Comparison of ENCODE assay signal across 8 cellular contexts in the genomic region with DNA sequence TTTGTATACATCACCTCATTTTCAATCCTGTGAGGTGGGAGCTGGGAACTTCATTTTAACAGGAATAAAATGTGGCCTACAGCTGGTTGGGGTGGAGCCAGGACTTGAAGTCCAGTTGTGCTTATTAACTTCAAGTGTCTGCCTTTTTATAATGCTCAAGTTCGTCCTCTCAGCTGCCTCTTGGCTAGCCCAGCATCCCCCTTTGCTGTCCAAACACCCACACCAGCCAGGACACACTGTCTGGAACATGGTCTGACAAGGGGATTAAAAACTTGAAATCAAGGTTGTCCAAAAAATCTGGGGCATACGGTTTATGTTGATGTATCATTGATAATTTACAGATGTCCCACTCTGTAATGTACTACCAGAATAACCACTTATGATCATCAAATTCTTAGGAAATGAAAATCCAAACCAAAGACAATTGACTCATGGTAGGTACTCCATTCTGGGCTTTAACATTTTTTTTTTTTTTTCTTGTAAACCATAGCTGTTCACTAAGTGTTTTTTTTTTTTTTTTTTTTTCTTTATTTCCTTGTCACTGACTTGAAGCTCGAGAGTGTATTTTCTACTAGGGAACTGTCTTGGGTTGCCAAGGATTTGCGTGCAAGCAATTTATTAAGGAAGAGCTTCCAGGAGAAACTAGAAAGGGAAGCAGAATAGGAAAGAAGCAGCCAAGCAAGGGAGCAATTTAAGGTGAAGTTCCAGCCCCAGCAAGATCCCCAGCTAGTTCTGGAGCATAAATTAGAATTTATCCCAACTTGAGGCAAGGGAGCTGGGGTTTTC.
DNase-seq lines count a peak whose midpoint lies in the region; ATAC-seq, FAIRE-seq and TF ChIP-seq lines count a peak whose summit lies in the region.

No MANE protein-coding gene starts in this region.

- H3K56ac ChIP-seq in H1 (replicated peaks; ENCODE audit: insufficient read length, low read depth, low read length): no peak overlapping the region

- no peak for TF ChIP-seq EP300 in H1 (IDR thresholded peaks at IDR 0.05; ENCODE audit: borderline replicate concordance in 1 of 2, low read depth in 2 of 2, low read length in 2 of 2)

- H3K4me3 Mint-ChIP-seq in naive thymus-derived CD8-positive, alpha-beta T cell: peak overlapping the region; percentile 77 to 90 (median 86)

- intact Hi-C loops in PC-3 (cut with micrococcal nuclease): no loop called here

- peak overlapping the region; percentile 73 for H2BK120ac ChIP-seq in H1 (replicated peaks; ENCODE audit: low read depth, low read length)

- H3K27ac Mint-ChIP-seq in naive thymus-derived CD8-positive, alpha-beta T cell: peak overlapping the region; percentile 79 to 97 (median 94)

- no peak overlapping the region for H4K8ac ChIP-seq in H1 (ENCODE audit: extremely low read depth, insufficient read depth, low read length)

- no peaks in the 10 kb centered on the region for H3F3A ChIP-seq in PC-3 (ENCODE audit: low read length, unreplicated experiment)

- H3K79me2 ChIP-seq in PC-3 (ENCODE audit: low read length) (no peaks in the 10 kb centered on the region), H1 (ENCODE audit: control insufficient read depth in 1 of 2, insufficient read depth in 2 of 2, low read length in 2 of 2) (no peaks in the 10 kb centered on the region)

- TF ChIP-seq RAD21 in H1 (IDR thresholded peaks at IDR 0.05 in 1 of 2, conservative IDR thresholded peaks at IDR 0.05 in 1 of 2; ENCODE audit: low read depth in 2 of 2, low read length in 2 of 2): no peak

- TF ChIP-seq POLR2A in H1 (IDR thresholded peaks at IDR 0.05; ENCODE audit: control extremely low read depth in 1 of 2, low read depth in 2 of 2, low read length in 2 of 2): no peak

- CTCF ChIA-PET in PC-3 (lab: Charles Lee) (no interaction called here), H1 (lab: Charles Lee; ENCODE audit: partially characterized antibody) (interaction anchor here (0.7 to 1.6 kb wide), 4 partner anchors 18 to 127 kb away, joined by 3 to 4 read pairs (median 3); no protein-coding TSS in a partner anchor)

- no peak overlapping the region for H2BK12ac ChIP-seq in H1 (ENCODE audit: low read depth, low read length)

- no peak overlapping the region for H2AK5ac ChIP-seq in H1 (ENCODE audit: low read depth, low read length)

- peak; percentile 18; the same call in 1 of the 2 replicates for ATAC-seq in PC-3
- ATAC-seq in naive thymus-derived CD8-positive, alpha-beta T cell: peak in 1 of 2 donors; percentile 1
- ATAC-seq in GM19351 (IDR thresholded peaks at IDR 0.05; ENCODE audit: unreplicated experiment): no peak

- POLR2A ChIA-PET in PC-3 (lab: Charles Lee; ENCODE audit: unreplicated experiment) (no interaction called here), H1 (lab: Charles Lee; ENCODE audit: partially characterized antibody) (interaction anchor here (0.7 to 1.0 kb wide), 2 partner anchors 29 to 218 kb away, joined by 3 read pairs; no protein-coding TSS in a partner anchor)
- POLR2A ChIA-PET in naive thymus-derived CD8-positive, alpha-beta T cell (lab: Charles Lee): interaction anchor here (0.6 to 4.9 kb wide), 7 partner anchors 12 to 116 kb away, joined by 3 to 48 read pairs (median 5); no protein-coding TSS in a partner anchor

- no peaks in the 10 kb centered on the region for H3K27me3 Mint-ChIP-seq in naive thymus-derived CD8-positive, alpha-beta T cell

- peak overlapping the region; percentile 99 for H2BK20ac ChIP-seq in H1 (ENCODE audit: low read length)

- no peaks in the 10 kb centered on the region for H3K9me2 ChIP-seq in PC-3 (replicated peaks; ENCODE audit: low read length)

- no peak overlapping the region for H3K23ac ChIP-seq in H1 (ENCODE audit: insufficient read length)

- peak overlapping the region; percentile 61 for H3K9ac ChIP-seq in PC-3 (ENCODE audit: low read length)
- H3K9ac ChIP-seq in H1 (replicated peaks in 1 of 4; ENCODE audit: extremely low read depth in 1 of 4, low read depth in 3 of 4, low read length in 3 of 4): 0 out of 7 replicates have a peak overlapping the region, but pooled peaks of 1 of the 4 experiments have one; percentile 6

- no peak for FAIRE-seq in H1 (lab: Jason Lieb, UNC)

- H3K79me1 ChIP-seq in H1 (ENCODE audit: low read depth, low read length): no peaks in the 10 kb centered on the region

- H3K9me3 ChIP-seq in PC-3 (ENCODE audit: low read length) (no peaks in the 10 kb centered on the region), H1 (ENCODE audit: insufficient read depth in 2 of 2, low read depth in 1 of 2, low read length in 1 of 2) (peaks cover 0 to 13% of the 10 kb centered on the region in 2 experiments; a peak in 2 of 4 replicates)

- H3K36me3 ChIP-seq in PC-3 (ENCODE audit: low read depth, low read length) (no peaks in the 10 kb centered on the region), H1 (ENCODE audit: control insufficient read depth in 2 of 4, insufficient read depth in 4 of 4, low read length in 3 of 4) (no peaks in the 10 kb centered on the region)

- peak overlapping the region; percentile 9; the same call in 1 of the 2 replicates for H2BK5ac ChIP-seq in H1 (ENCODE audit: low read depth, low read length)

- TF ChIP-seq CTCF in PC-3 (conservative IDR thresholded peaks at IDR 0.05; ENCODE audit: low read depth, low read length) (no peak), H1 (IDR thresholded peaks at IDR 0.05; ENCODE audit: control extremely low read depth in 1 of 3, insufficient read depth in 1 of 3, low read depth in 1 of 3, low read length in 3 of 3) (no peak)

- DNase-seq in GM04504 (ENCODE audit: low read depth) (peak; percentile 58), PC-3 (no peak), H1 (ENCODE audit: low read depth in 1 of 2, low spot score in 2 of 2) (no peak), SW 1271 (lab: John Stamatoyannopoulos, UW) (no peak), 8988T (no peak), NOMO-1 (lab: John Stamatoyannopoulos, UW; ENCODE audit: unreplicated experiment in 2 of 2) (no peak)
- DNase-seq in naive thymus-derived CD8-positive, alpha-beta T cell: no peak

- no peaks in the 10 kb centered on the region for H3K27me3 ChIP-seq in PC-3 (ENCODE audit: low read length)
- H3K27me3 ChIP-seq in H1 (replicated peaks in 1 of 4; ENCODE audit: control insufficient read depth in 3 of 4, extremely low read depth in 1 of 4, insufficient read depth in 3 of 4, low read length in 3 of 4): peaks cover 1 to 14% (median 13%) of the 10 kb centered on the region in 4 experiments

- H3K23me2 ChIP-seq in H1 (ENCODE audit: low read depth, low read length): peaks cover 7% of the 10 kb centered on the region; the same call in 1 of the 2 replicates

- H3K4me1 ChIP-seq in PC-3 (ENCODE audit: insufficient read depth, low read length) (peaks cover 7% of the 10 kb centered on the region), H1 (replicated peaks in 1 of 4; ENCODE audit: control insufficient read depth in 3 of 4, insufficient read depth in 4 of 4, low read length in 3 of 4) (peaks cover 3 to 11% (median 5%) of the 10 kb centered on the region in 4 experiments; a peak in 3 of 7 replicates)

- TSS peak; percentile 58 for BruUV-seq in PC-3 (replicated peaks; lab: Mats Ljungman, UMichigan)

- H3K4ac ChIP-seq in H1 (replicated peaks; ENCODE audit: insufficient read length, low read depth, low read length): peak overlapping the region; percentile 90

- peak overlapping the region; percentile 93; the same call in 1 of the 2 replicates for H2BK15ac ChIP-seq in H1 (ENCODE audit: low read length)

- H3K27ac ChIP-seq in PC-3 (ENCODE audit: low read length): no peak overlapping the region
- no peak overlapping the region for H3K27ac ChIP-seq in H1 (ENCODE audit: low read depth, low read length)

- peaks cover 0 to 5% (median 0%) of the 10 kb centered on the region in 3 donors for H3K36me3 Mint-ChIP-seq in naive thymus-derived CD8-positive, alpha-beta T cell

- peak overlapping the region; percentile 34 for H4K5ac ChIP-seq in H1 (ENCODE audit: insufficient read length, low read depth, low read length)

- peak overlapping the region; percentile 92 for H4K91ac ChIP-seq in H1 (replicated peaks; ENCODE audit: insufficient read length, low read length)

- H3K4me3 ChIP-seq in PC-3 (ENCODE audit: low read length) (peak overlapping the region; percentile 62), H1 (ENCODE audit: extremely low read depth in 1 of 4, insufficient read depth in 2 of 4, low read depth in 3 of 4, low read length in 4 of 4) (peak overlapping the region in 1 of 4 experiments; percentile 39; a peak in 3 of 8 replicates)

- H2AFZ ChIP-seq in PC-3 (ENCODE audit: low read length) (peak overlapping the region; percentile 99), H1 (ENCODE audit: low read length) (peak overlapping the region; percentile 82)

- peak overlapping the region; percentile 88; the same call in 1 of the 2 replicates for H3K18ac ChIP-seq in H1 (ENCODE audit: extremely low read depth, low read length)

- H3K4me2 ChIP-seq in PC-3 (ENCODE audit: low read length) (peak overlapping the region; percentile 91), H1 (ENCODE audit: insufficient read depth in 1 of 2, low read depth in 2 of 2, low read length in 2 of 2) (peak overlapping the region; percentile 61 to 86)

- peaks cover 0 to 8% (median 0%) of the 10 kb centered on the region in 9 donors for H3K9me3 Mint-ChIP-seq in naive thymus-derived CD8-positive, alpha-beta T cell

- no peaks in the 10 kb centered on the region for H4K20me1 ChIP-seq in PC-3 (ENCODE audit: low read length)
- no peaks in the 10 kb centered on the region for H4K20me1 ChIP-seq in H1 (replicated peaks in 1 of 2; ENCODE audit: control insufficient read depth in 1 of 2, insufficient read depth in 2 of 2, low read length in 2 of 2)

- peaks cover 16 to 58% (median 47%) of the 10 kb centered on the region in 4 donors for H3K4me1 Mint-ChIP-seq in naive thymus-derived CD8-positive, alpha-beta T cell

- H3K14ac ChIP-seq in H1 (ENCODE audit: insufficient read length): no peak overlapping the region

- WGBS in H1 (ENCODE audit: extremely low coverage in 1 of 2, insufficient coverage in 1 of 2, insufficient read length in 1 of 2, insufficient replicate concordance in 2 of 2, low coverage in 1 of 2, low lambda C conversion rate in 2 of 2, missing lambda C conversion rate in 1 of 2), 2 experiments: 88% methylated on average over 4 of the region's 4 CpGs; no CpG with 5 or more reads in 1 of the 2 experiments

TF ChIP-seq in H1, 55 proteins besides CTCF, POLR2A, EP300 and RAD21:
- TF ChIP-seq SIX5 (IDR thresholded peaks at IDR 0.05; ENCODE audit: low read depth, low read length): no peak
- TF ChIP-seq BACH1 (IDR thresholded peaks at IDR 0.05; ENCODE audit: low read length): no peak
- TF ChIP-seq TEAD4 (IDR thresholded peaks at IDR 0.05; ENCODE audit: low read depth, low read length): no peak
- no peak for TF ChIP-seq BCL11A (IDR thresholded peaks at IDR 0.05; ENCODE audit: low read depth in 2 of 2, low read length in 2 of 2)
- TF ChIP-seq GTF2F1 (IDR thresholded peaks at IDR 0.05; ENCODE audit: borderline replicate concordance, low read depth, low read length): no peak
- TF ChIP-seq SRF (IDR thresholded peaks at IDR 0.05; ENCODE audit: low read depth, low read length): no peak
- TF ChIP-seq CREB1 (IDR thresholded peaks at IDR 0.05): no peak
- no peak for TF ChIP-seq ZNF274 (IDR thresholded peaks at IDR 0.05; ENCODE audit: borderline replicate concordance, extremely low read depth, low read length)
